ENCODE assay signal across 14 cellular contexts in the genomic region with DNA sequence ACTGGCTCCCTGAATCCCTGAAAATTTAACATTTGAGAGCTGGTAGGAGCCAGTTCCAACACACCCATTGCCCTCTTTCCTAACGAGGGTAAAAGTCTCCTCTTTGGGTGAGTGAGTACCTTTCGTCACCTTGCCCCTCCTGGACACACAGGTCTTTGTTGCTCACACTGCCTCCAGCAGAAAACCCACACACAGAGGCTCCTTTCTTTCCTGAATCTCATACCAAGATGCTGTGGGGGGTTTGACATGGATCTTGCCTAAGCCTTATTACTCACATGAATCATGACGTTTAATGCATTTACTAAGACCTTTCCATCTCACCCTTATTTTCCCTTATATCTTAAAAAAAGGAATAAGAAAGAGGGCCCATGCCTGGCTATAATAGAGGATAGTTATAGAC. TPM values are rescaled to one million over a fixed set of nuclear protein-coding genes. Genes with fewer than 3 reads are reported as not detected.
DNase-seq lines count a peak whose midpoint lies in the region; ATAC-seq and TF ChIP-seq lines count a peak whose summit lies in the region.
"Had no signal": no experiment of that assay in that cellular context is flagged by ENCODE, and none has a peak within 500 bp of the region (broad histone marks: within the 10 kb centered on the region; RNA-seq: fewer than 3 reads in every experiment).

No MANE protein-coding gene starts in this region.

- ATAC-seq in GM21367 (IDR thresholded peaks at IDR 0.05; ENCODE audit: unreplicated experiment): no peak
- ATAC-seq in GM18870 (IDR thresholded peaks at IDR 0.05; ENCODE audit: unreplicated experiment): no peak
- ATAC-seq: naive thymus-derived CD8-positive, alpha-beta T cell had no signal

- H3K9me3 ChIP-seq in left ventricle myocardium inferior (replicated peaks) (no peaks in the 10 kb centered on the region), osteoblast (ENCODE audit: low read depth, low read length) (no peaks in the 10 kb centered on the region), WERI-Rb-1 (ENCODE audit: severe bottlenecking) (no peaks in the 10 kb centered on the region)

- H4K20me1 ChIP-seq in osteoblast (ENCODE audit: insufficient read depth, low read length): peaks cover 33% of the 10 kb centered on the region

- no peaks in the 10 kb centered on the region for H3K36me3 ChIP-seq in left ventricle myocardium inferior
- no peaks in the 10 kb centered on the region for H3K36me3 ChIP-seq in osteoblast (ENCODE audit: insufficient read depth, low read length)
- H3K36me3 ChIP-seq in WERI-Rb-1: no peaks in the 10 kb centered on the region

- no peak for DNase-seq in left ventricle myocardium inferior
- DNase-seq in cardiac septum (ENCODE audit: low spot score): no peak
- DNase-seq in fibroblast of mammary gland (ENCODE audit: low read depth): peak; percentile 84
- DNase-seq in osteoblast (ENCODE audit: insufficient read length, low spot score, missing footprints): no peak
- DNase-seq in WERI-Rb-1: no peak
- DNase-seq in NCI-H748 (lab: John Stamatoyannopoulos, UW; ENCODE audit: unreplicated experiment): no peak
- DNase-seq: anterior cingulate cortex; naive thymus-derived CD8-positive, alpha-beta T cell; NCI-H1436; NK-92 treated with Interleukin-12 subunit alpha and Interleukin-12 subunit beta, amount 100 ng/mL, for 24 hours; substantia nigra; T-helper 9 cell had no signal

- H3K27ac ChIP-seq in left ventricle myocardium inferior (replicated peaks) (peak overlapping the region; percentile 71), osteoblast (ENCODE audit: low read depth, low read length) (peak overlapping the region; percentile 92), WERI-Rb-1 (no peak overlapping the region)

- H3K4me2 ChIP-seq in osteoblast (ENCODE audit: insufficient read depth, low read length): peak overlapping the region; percentile 76

- H3K79me2 ChIP-seq in osteoblast (ENCODE audit: insufficient read depth, low read length): peaks cover 95% of the 10 kb centered on the region

- peaks cover 60% of the 10 kb centered on the region for H3K4me1 ChIP-seq in left ventricle myocardium inferior
- H3K4me1 ChIP-seq in osteoblast (ENCODE audit: insufficient read depth, low read length): peaks cover 43% of the 10 kb centered on the region

- intact Hi-C loops in left ventricle myocardium inferior (cut with micrococcal nuclease): no loop called here
- intact Hi-C loops in cardiac septum (cut with DNase I): no loop called here

- TF ChIP-seq CTCF in left ventricle myocardium inferior (IDR thresholded peaks at IDR 0.05; ENCODE audit: borderline replicate concordance): no peak
- no peak for TF ChIP-seq CTCF in fibroblast of mammary gland (conservative IDR thresholded peaks at IDR 0.05; ENCODE audit: control insufficient read depth, insufficient read depth, low read depth, low read length)
- TF ChIP-seq CTCF in osteoblast (IDR thresholded peaks at IDR 0.05; ENCODE audit: extremely low read depth, low read depth, low read length): no peak
- TF ChIP-seq CTCF in WERI-Rb-1 (IDR thresholded peaks at IDR 0.05; ENCODE audit: low read depth, low read length): no peak

- H3K27me3 ChIP-seq in left ventricle myocardium inferior (ENCODE audit: low read depth) (no peaks in the 10 kb centered on the region), osteoblast (ENCODE audit: insufficient read depth, low read length) (no peaks in the 10 kb centered on the region), WERI-Rb-1 (ENCODE audit: insufficient read depth, low read depth, severe bottlenecking) (no peaks in the 10 kb centered on the region)

- H3K4me3 ChIP-seq in left ventricle myocardium inferior (peak overlapping the region; percentile 2), fibroblast of mammary gland (ENCODE audit: control insufficient read depth, low read depth, low read length) (peak overlapping the region; percentile 31), osteoblast (ENCODE audit: insufficient read depth, low read length) (peak overlapping the region; percentile 45), WERI-Rb-1 (ENCODE audit: low read depth, low read length) (no peak overlapping the region)

- peak overlapping the region; percentile 61 for H2AFZ ChIP-seq in osteoblast (ENCODE audit: low read length)

RNA-seq across cellular contexts. Expression of a gene that starts 53.0 kb away (rescaled TPM):
- total RNA-seq in left ventricle myocardium inferior (75.4 TPM), cardiac septum (70.5 TPM), osteoblast (74.9 and 83.7 TPM in 2 replicates)
